ENCODE assay signal across 8 cellular contexts in genomic region chr10:3775671-3776551, GRCh38. TPM values are rescaled to one million over a fixed set of nuclear protein-coding genes. Genes with fewer than 3 reads are reported as not detected.
DNase-seq lines count a peak whose midpoint lies in the region; ATAC-seq and TF ChIP-seq lines count a peak whose summit lies in the region.

No MANE protein-coding gene starts in this region.

- H3K4me3 ChIP-seq in WERI-Rb-1 (ENCODE audit: low read depth, low read length) (no peak overlapping the region), esophagus muscularis mucosa (peak overlapping the region in 1 of 4 donors; percentile 10)

- H3K4me3 Mint-ChIP-seq in nephron = peak overlapping the region in 1 of 3 experiments; percentile 18

- H3K36me3 Mint-ChIP-seq in nephron (ENCODE audit: low read depth) = peaks cover 66% of the 10 kb centered on the region

- peak; percentile 73 for DNase-seq in activated effector memory CD4-positive, alpha-beta T cell treated with anti-CD3 and anti-CD28 coated beads, Interleukin-2, amount 50 U/mL, for 16 hours
- DNase-seq in activated effector memory CD4-positive, alpha-beta T cell treated with Interleukin-2 at 50 U/mL for 16 hours = no peak
- peak; percentile 34 for DNase-seq in WERI-Rb-1
- no peak for DNase-seq in esophagus muscularis mucosa (ENCODE audit: extremely low spot score)

- peaks cover 2% of the 10 kb centered on the region for H3K9me3 Mint-ChIP-seq in nephron

- H3K4me1 Mint-ChIP-seq in nephron = peaks cover 50% of the 10 kb centered on the region

- H3K27me3 Mint-ChIP-seq in nephron (ENCODE audit: low read depth) = no peaks in the 10 kb centered on the region

- peak overlapping the region; percentile 17 to 35 (median 34) for H3K27ac Mint-ChIP-seq in nephron

- H3K9me3 ChIP-seq in WERI-Rb-1 (ENCODE audit: severe bottlenecking) (no peaks in the 10 kb centered on the region), esophagus muscularis mucosa (no peaks in the 10 kb centered on the region)

- no peak for TF ChIP-seq EP300 in esophagus muscularis mucosa (IDR thresholded peaks at IDR 0.05)

- intact Hi-C loops in esophagus muscularis mucosa (cut with DNase I) = loop anchor here (5.0 to 10.0 kb wide), 3 partner anchors 151 to 529 kb away; no protein-coding TSS in a partner anchor

- no peak for TF ChIP-seq CTCF in WERI-Rb-1 (IDR thresholded peaks at IDR 0.05; ENCODE audit: low read depth, low read length)
- no peak for TF ChIP-seq CTCF in esophagus muscularis mucosa (IDR thresholded peaks at IDR 0.05)
- TF ChIP-seq CTCF in nephron (IDR thresholded peaks at IDR 0.05; ENCODE audit: unreplicated experiment in 3 of 3) = no peak

- peak overlapping the region; percentile 36 for H3K27ac ChIP-seq in WERI-Rb-1
- H3K27ac ChIP-seq in esophagus muscularis mucosa (replicated peaks in 1 of 4) = peak overlapping the region; percentile 97 to 100 (median 99)

- H3K27me3 ChIP-seq in WERI-Rb-1 (ENCODE audit: insufficient read depth, low read depth, severe bottlenecking) (no peaks in the 10 kb centered on the region), esophagus muscularis mucosa (no peaks in the 10 kb centered on the region)

- H3K36me3 ChIP-seq in WERI-Rb-1 = peaks cover 33% of the 10 kb centered on the region
- peaks cover 40 to 68% (median 49%) of the 10 kb centered on the region in 4 donors for H3K36me3 ChIP-seq in esophagus muscularis mucosa

- ATAC-seq in HG02623 (IDR thresholded peaks at IDR 0.05; ENCODE audit: unreplicated experiment) (no peak), HG02870 (IDR thresholded peaks at IDR 0.05; ENCODE audit: unreplicated experiment) (no peak), GM21381 (IDR thresholded peaks at IDR 0.05; ENCODE audit: unreplicated experiment) (no peak)

- TF ChIP-seq POLR2A in esophagus muscularis mucosa (IDR thresholded peaks at IDR 0.05; ENCODE audit: low read depth) = no peak

- WGBS in esophagus muscularis mucosa = 47% methylated on average over 9 of the region's 9 CpGs

- H3K4me1 ChIP-seq in esophagus muscularis mucosa = peaks cover 59 to 67% (median 63%) of the 10 kb centered on the region in 4 donors

RNA-seq across cellular contexts. Expression of gene KLF6, which starts 9.1 kb away (rescaled TPM):
- total RNA-seq in esophagus muscularis mucosa = 100 to 1,000 TPM; 114 to 145 (median 123) TPM

Comparison
In these comparisons a context has a peak if more than half of its experiments do, and no peak if none do; other contexts are left out.
1. DNase-seq: peak in activated effector memory CD4-positive, alpha-beta T cell treated with anti-CD3 and anti-CD28 coated beads, Interleukin-2, amount 50 U/mL, for 16 hours (single experiment) and WERI-Rb-1 (single experiment); none in activated effector memory CD4-positive, alpha-beta T cell treated with Interleukin-2 at 50 U/mL for 16 hours (single experiment) and esophagus muscularis mucosa (single experiment).